Comparison of ENCODE assay signal across 22 cellular contexts in the genomic region with DNA sequence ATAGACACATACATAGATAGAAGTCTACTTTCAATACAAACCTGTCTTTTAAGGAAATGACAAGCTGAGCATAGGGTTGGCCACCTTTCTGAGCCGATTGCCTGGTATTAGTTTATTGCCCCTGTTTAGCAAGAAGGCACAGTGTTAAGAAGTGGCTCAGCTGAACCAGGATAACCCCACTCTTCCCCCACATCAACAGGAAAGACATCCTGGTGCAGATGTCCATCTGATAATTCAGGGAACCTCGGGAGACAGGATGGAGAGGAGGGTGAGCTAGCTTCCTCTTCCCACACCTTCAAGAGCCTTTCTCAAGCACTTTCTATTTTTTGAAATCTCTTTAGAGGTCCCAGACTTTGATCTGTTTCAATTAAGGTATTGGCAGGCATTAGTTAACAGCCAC. TPM values are rescaled to one million over a fixed set of nuclear protein-coding genes. Genes with fewer than 3 reads are reported as not detected.
DNase-seq lines count a peak whose midpoint lies in the region; ATAC-seq and TF ChIP-seq lines count a peak whose summit lies in the region.
"Had no signal": no experiment of that assay in that cellular context is flagged by ENCODE, and none has a peak within 500 bp of the region (broad histone marks: within the 10 kb centered on the region; RNA-seq: fewer than 3 reads in every experiment).

No MANE protein-coding gene starts in this region.

- ATAC-seq in IMR-90 (ENCODE audit: low read depth) (no peak), left colon (peak; percentile 32), GM21447 (IDR thresholded peaks at IDR 0.05; ENCODE audit: unreplicated experiment) (no peak)
- ATAC-seq: A549, GM12878 had no signal

- dilution Hi-C loops in IMR-90 (cut with HindIII; ENCODE audit: low sequenced_read_pairs, unreplicated experiment) = no loop called here

- no peak overlapping the region for H3K18ac ChIP-seq in IMR-90 (ENCODE audit: low read depth, low read length)

- no peak for DNase-seq in IMR-90
- peak; percentile 41 for DNase-seq in dermis blood vessel endothelial cell
- no peak for DNase-seq in left colon
- no peak for DNase-seq in uterus
- DNase-seq in stimulated activated CD4-positive, alpha-beta T cell treated with anti-CD3 and anti-CD28 coated beads, Interleukin-2, amount 100 ng/mL, for 48 hours = no peak
- DNase-seq in HAP-1 (ENCODE audit: low spot score in 2 of 2) = no peak
- DNase-seq: 8988T; ACHN; AML-193; BE2C; CD4-positive, alpha-beta T cell; CD8-positive, alpha-beta memory T cell; DMS 273 treated with DMSO at 0.1 percent for 48 hours; DMS79; EL; GDM1; GOT3; HCEC 1CT had no signal

- no CpG with 5 or more reads among the region's 2 CpGs for WGBS in IMR-90 (ENCODE audit: extremely low coverage in 2 of 2, insufficient read length in 1 of 2), 2 experiments

- no peak overlapping the region for H2BK120ac ChIP-seq in IMR-90 (ENCODE audit: low read depth, low read length)

- no peaks in the 10 kb centered on the region for H3K27me3 ChIP-seq in IMR-90 (ENCODE audit: control insufficient read depth, insufficient read depth, low read length)
- H3K27me3 ChIP-seq in uterus = no peaks in the 10 kb centered on the region
- no peaks in the 10 kb centered on the region for H3K27me3 ChIP-seq in HAP-1 (ENCODE audit: low read depth)
- H3K27me3 ChIP-seq: BE2C; BLaER1 treated with 17β-estradiol and CSF1 and Interleukin-3, amounts not matched to agents 10 nM and 100 nM had no signal

- no peak overlapping the region for H3K4me3 ChIP-seq in IMR-90 (ENCODE audit: insufficient read depth, low read depth, low read length)
- H3K4me3 ChIP-seq in uterus = no peak overlapping the region
- no peak overlapping the region for H3K4me3 ChIP-seq in HAP-1
- H3K4me3 ChIP-seq: A549; BLaER1 treated with 17β-estradiol and CSF1 and Interleukin-3, amounts not matched to agents 10 nM and 100 nM; GM12878 had no signal

- TF ChIP-seq CTCF in IMR-90 (conservative IDR thresholded peaks at IDR 0.05; ENCODE audit: low read depth, low read length) = no peak
- no peak for TF ChIP-seq CTCF in uterus (IDR thresholded peaks at IDR 0.05)

- H4K91ac ChIP-seq in IMR-90 (ENCODE audit: insufficient read depth, low read depth, low read length) = no peak overlapping the region

- CTCF ChIA-PET in IMR-90 (lab: Yijun Ruan, JAX) = no interaction called here

- no peak overlapping the region for H2AK9ac ChIP-seq in IMR-90 (replicated peaks; ENCODE audit: low read depth, low read length, poor library complexity)

- H2BK5ac ChIP-seq in IMR-90 (ENCODE audit: low read depth, low read length, poor library complexity, severe bottlenecking) = no peak overlapping the region

- H4K8ac ChIP-seq in IMR-90 (ENCODE audit: low read depth in 2 of 2, low read length in 2 of 2) = no peak overlapping the region

- no peak overlapping the region for H2AFZ ChIP-seq in IMR-90 (replicated peaks; ENCODE audit: low read length, poor library complexity)

- no peak overlapping the region for H3K4ac ChIP-seq in IMR-90 (ENCODE audit: low read depth, low read length)

- POLR2A ChIA-PET in IMR-90 (lab: Charles Lee; ENCODE audit: unreplicated experiment) = interaction anchor here (0.6 kb wide), 1 partner anchor 37 kb away, joined by 3 read pairs; no protein-coding TSS in a partner anchor

- no peak overlapping the region for H3K14ac ChIP-seq in IMR-90 (replicated peaks; ENCODE audit: low read depth, low read length)

- H3K9me3 ChIP-seq in IMR-90 (ENCODE audit: control insufficient read depth, insufficient read depth, low read length) = no peaks in the 10 kb centered on the region
- H3K9me3 ChIP-seq in uterus = no peaks in the 10 kb centered on the region
- H3K9me3 ChIP-seq in HAP-1 = no peaks in the 10 kb centered on the region
- H3K9me3 ChIP-seq: A549; BE2C; BLaER1 treated with 17β-estradiol and CSF1 and Interleukin-3, amounts not matched to agents 10 nM and 100 nM had no signal

- H3K27ac ChIP-seq in IMR-90 (ENCODE audit: insufficient read depth, low read length) = no peak overlapping the region
- H3K27ac ChIP-seq in uterus = peak overlapping the region; percentile 5 to 28
- H3K27ac ChIP-seq: A549; BLaER1 treated with 17β-estradiol and CSF1 and Interleukin-3, amounts not matched to agents 10 nM and 100 nM had no signal

- TF ChIP-seq POLR2A in IMR-90 (IDR thresholded peaks at IDR 0.05; ENCODE audit: low read depth, low read length) (no peak), uterus (IDR thresholded peaks at IDR 0.05) (no peak)

- no peaks in the 10 kb centered on the region; the same call in 1 of the 2 replicates for H3K9me1 ChIP-seq in IMR-90 (ENCODE audit: insufficient read depth, low read length)

- no peak overlapping the region for H4K5ac ChIP-seq in IMR-90 (ENCODE audit: low read depth, low read length)

- H3K4me1 ChIP-seq in IMR-90 (ENCODE audit: control insufficient read depth, insufficient read depth, low read length) = no peaks in the 10 kb centered on the region
- H3K4me1 ChIP-seq in uterus = no peaks in the 10 kb centered on the region
- H3K4me1 ChIP-seq in HAP-1 = no peaks in the 10 kb centered on the region
- H3K4me1 ChIP-seq: BE2C had no signal

- TF ChIP-seq RAD21 in IMR-90 (IDR thresholded peaks at IDR 0.05; ENCODE audit: low read length) = no peak

- no peaks in the 10 kb centered on the region for H4K20me1 ChIP-seq in IMR-90 (ENCODE audit: insufficient read depth, low read length)
- H4K20me1 ChIP-seq: BLaER1 treated with 17β-estradiol and CSF1 and Interleukin-3, amounts not matched to agents 10 nM and 100 nM had no signal

- no peaks in the 10 kb centered on the region for H3K79me1 ChIP-seq in IMR-90 (ENCODE audit: low read depth in 1 of 2, low read length in 2 of 2)

- H2AK5ac ChIP-seq in IMR-90 (ENCODE audit: low read depth, low read length) = no peak overlapping the region

- H3K9ac ChIP-seq in IMR-90 (ENCODE audit: low read depth, low read length) = no peak overlapping the region
- H3K9ac ChIP-seq: BLaER1 treated with 17β-estradiol and CSF1 and Interleukin-3, amounts not matched to agents 10 nM and 100 nM had no signal

- H2BK15ac ChIP-seq in IMR-90 (ENCODE audit: low read depth, low read length) = no peak overlapping the region

- no TSS peak for BruUV-seq in IMR-90 (replicated peaks; lab: Mats Ljungman, UMichigan)

- no peak overlapping the region for H2BK20ac ChIP-seq in IMR-90 (ENCODE audit: low read depth, low read length)

- in situ Hi-C loops in IMR-90 (cut with MboI; ENCODE audit: low sequenced_read_pairs) = no loop called here
- in situ Hi-C loops in HAP-1 (cut with MboI; ENCODE audit: low sequenced_read_pairs) = no loop called here

- intact Hi-C loops in IMR-90 (cut with micrococcal nuclease) (loop anchor here (5.0 to 10.0 kb wide), 2 partner anchors 225 to 458 kb away; a partner anchor contains a TSS), left colon (cut with DNase I, micrococcal nuclease) (no loop called here), uterus (cut with DNase I; ENCODE audit: low total_unique reads) (no loop called here)

- peaks cover 10% of the 10 kb centered on the region for H3K36me3 ChIP-seq in IMR-90 (ENCODE audit: control insufficient read depth, insufficient read depth, low read length)
- no peaks in the 10 kb centered on the region for H3K36me3 ChIP-seq in uterus
- peaks cover 28% of the 10 kb centered on the region for H3K36me3 ChIP-seq in HAP-1 (replicated peaks)

- H3K56ac ChIP-seq in IMR-90 (ENCODE audit: extremely low read depth, insufficient read depth, low read length) = no peak overlapping the region

- H3K23ac ChIP-seq in IMR-90 (ENCODE audit: low read depth, low read length) = 0 out of 2 replicates have a peak overlapping the region, but pooled peaks have one; percentile 34

- H3K4me2 ChIP-seq in IMR-90 (ENCODE audit: low read depth, low read length) = no peak overlapping the region
- H3K4me2 ChIP-seq: A549; BLaER1 treated with 17β-estradiol and CSF1 and Interleukin-3, amounts not matched to agents 10 nM and 100 nM had no signal

TF ChIP-seq in IMR-90, 13 proteins besides CTCF, POLR2A, EP300 and RAD21:
- TF ChIP-seq BHLHE40 (IDR thresholded peaks at IDR 0.05; ENCODE audit: low read depth, low read length) = no peak
- TF ChIP-seq, protein P1, sequence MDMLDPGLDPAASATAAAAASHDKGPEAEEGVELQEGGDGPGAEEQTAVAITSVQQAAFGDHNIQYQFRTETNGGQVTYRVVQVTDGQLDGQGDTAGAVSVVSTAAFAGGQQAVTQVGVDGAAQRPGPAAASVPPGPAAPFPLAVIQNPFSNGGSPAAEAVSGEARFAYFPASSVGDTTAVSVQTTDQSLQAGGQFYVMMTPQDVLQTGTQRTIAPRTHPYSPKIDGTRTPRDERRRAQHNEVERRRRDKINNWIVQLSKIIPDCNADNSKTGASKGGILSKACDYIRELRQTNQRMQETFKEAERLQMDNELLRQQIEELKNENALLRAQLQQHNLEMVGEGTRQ (IDR thresholded peaks at IDR 0.05; ENCODE audit: low read depth, low read length) = no peak

RNA-seq across cellular contexts. Expression of a gene that starts 52.3 kb away (rescaled TPM):
- total RNA-seq in IMR-90 (2012; rRNA removed) (51.3 and 96.7 TPM in 2 replicates), dermis blood vessel endothelial cell (41.9 and 48.8 TPM in 2 replicates), left colon (10 to 100 TPM in 1 of 2 donors, 1 to 10 TPM in 1; 5.4 to 11.4 TPM), uterus (100 to 1,000 TPM; 129 to 190 (median 134) TPM)
- 37.3 and 43.8 TPM in 2 replicates for polyA plus RNA-seq in IMR-90 (2012; rRNA removed)
- polyA plus RNA-seq in IMR-90 (2012; cell fraction: cytosol; rRNA removed) = 6.0 and 7.7 TPM in 2 replicates
- polyA plus RNA-seq in IMR-90 (2012; cell fraction: nucleus; rRNA removed; ENCODE audit: low replicate concordance) = 11.8 and 68.7 TPM in 2 replicates
